In genomic region chr1:4213599-4213998, GRCh38 we compare ENCODE assay signal across 14 cellular contexts.
A peak's percentile ranks its signal among the peaks of the same experiment; 100 is the strongest.
DNase-seq lines count a peak whose midpoint lies in the region; ATAC-seq and TF ChIP-seq lines count a peak whose summit lies in the region.
"Had no signal": no experiment of that assay in that cellular context is flagged by ENCODE, and none has a peak within 500 bp of the region (broad histone marks: within the 10 kb centered on the region; RNA-seq: fewer than 3 reads in every experiment).

No MANE protein-coding gene starts in this region.

- H3K9me3 ChIP-seq in esophagus muscularis mucosa, result peaks cover 0 to 9% (median 0%) of the 10 kb centered on the region in 4 donors

- intact Hi-C loops in esophagus muscularis mucosa (cut with DNase I), result no loop called here

- no peaks in the 10 kb centered on the region for H3K4me1 Mint-ChIP-seq in activated CD8-positive, alpha-beta memory T cell treated with anti-CD3 and anti-CD28 coated beads, Interleukin-2, amount 10 ng/mL, durations not matched to agents 7 days and 5 days
- H3K4me1 Mint-ChIP-seq in nephron progenitor cell, result peaks cover 36% of the 10 kb centered on the region

- DNase-seq in activated CD8-positive, alpha-beta memory T cell treated with anti-CD3 and anti-CD28 coated beads, Interleukin-2, amount 10 ng/mL, durations not matched to agents 7 days and 5 days, result peak; percentile 31
- no peak for DNase-seq in activated CD8-positive, alpha-beta memory T cell treated with anti-CD3 and anti-CD28 coated beads, Interleukin-2, amount 50 U/mL, for 48 hours
- DNase-seq in esophagus muscularis mucosa (ENCODE audit: extremely low spot score) (peak; percentile 55), nephron progenitor cell (peak; percentile 9), cerebellar cortex (ENCODE audit: low spot score) (no peak), KBM-7 (no peak)
- no peak for DNase-seq in stimulated activated CD4-positive, alpha-beta T cell treated with anti-CD3 and anti-CD28 coated beads, Interleukin-4, amount 100 ng/mL, for 4 hours
- DNase-seq: 8988T, AML-193, DMS53, GF-D8, HCEC 1CT had no signal

- no peak for TF ChIP-seq EP300 in esophagus muscularis mucosa (IDR thresholded peaks at IDR 0.05)

- TF ChIP-seq CTCF in esophagus muscularis mucosa (IDR thresholded peaks at IDR 0.05) (no peak), nephron progenitor cell (IDR thresholded peaks at IDR 0.05) (no peak)

- no peak for ATAC-seq in activated CD8-positive, alpha-beta memory T cell treated with anti-CD3 and anti-CD28 coated beads, Interleukin-2, amount 10 ng/mL, durations not matched to agents 7 days and 5 days

- H3K36me3 Mint-ChIP-seq in activated CD8-positive, alpha-beta memory T cell treated with anti-CD3 and anti-CD28 coated beads, Interleukin-2, amount 10 ng/mL, durations not matched to agents 7 days and 5 days, result no peaks in the 10 kb centered on the region
- no peaks in the 10 kb centered on the region for H3K36me3 Mint-ChIP-seq in nephron progenitor cell (ENCODE audit: low read depth)

- CTCF ChIA-PET in activated CD8-positive, alpha-beta memory T cell treated with anti-CD3 and anti-CD28 coated beads, Interleukin-2, amount 10 ng/mL, durations not matched to agents 7 days and 5 days (lab: Charles Lee), result no interaction called here

- no peaks in the 10 kb centered on the region for H3K4me1 ChIP-seq in esophagus muscularis mucosa

- peaks cover 0 to 56% (median 0%) of the 10 kb centered on the region in 4 donors for H3K27me3 ChIP-seq in esophagus muscularis mucosa
- H3K27me3 ChIP-seq: BLaER1 had no signal

- no peaks in the 10 kb centered on the region for H3K9me3 Mint-ChIP-seq in activated CD8-positive, alpha-beta memory T cell treated with anti-CD3 and anti-CD28 coated beads, Interleukin-2, amount 10 ng/mL, durations not matched to agents 7 days and 5 days (ENCODE audit: low read depth)
- H3K9me3 Mint-ChIP-seq in nephron progenitor cell, result peaks cover 11% of the 10 kb centered on the region

- H3K27me3 Mint-ChIP-seq in activated CD8-positive, alpha-beta memory T cell treated with anti-CD3 and anti-CD28 coated beads, Interleukin-2, amount 10 ng/mL, durations not matched to agents 7 days and 5 days, result no peaks in the 10 kb centered on the region
- H3K27me3 Mint-ChIP-seq in nephron progenitor cell (ENCODE audit: low read depth, poor library complexity), result peaks cover 7% of the 10 kb centered on the region

- H3K4me3 Mint-ChIP-seq in activated CD8-positive, alpha-beta memory T cell treated with anti-CD3 and anti-CD28 coated beads, Interleukin-2, amount 10 ng/mL, durations not matched to agents 7 days and 5 days, result no peak overlapping the region
- H3K4me3 Mint-ChIP-seq in nephron progenitor cell, result peak overlapping the region; percentile 36

- no peak overlapping the region for H3K4me3 ChIP-seq in esophagus muscularis mucosa
- H3K4me3 ChIP-seq: BLaER1 had no signal

- no peak for TF ChIP-seq POLR2A in esophagus muscularis mucosa (IDR thresholded peaks at IDR 0.05; ENCODE audit: low read depth)

- no peak overlapping the region for H3K27ac ChIP-seq in esophagus muscularis mucosa (replicated peaks in 1 of 4)
- H3K27ac ChIP-seq: BLaER1, HL-60 had no signal

- in situ Hi-C loops in KBM-7 (cut with MboI; ENCODE audit: low pct_unique_long_range_greater_than_20kb, low sequenced_read_pairs), result no loop called here

- H3K27ac Mint-ChIP-seq in activated CD8-positive, alpha-beta memory T cell treated with anti-CD3 and anti-CD28 coated beads, Interleukin-2, amount 10 ng/mL, durations not matched to agents 7 days and 5 days, result no peak overlapping the region
- peak overlapping the region; percentile 25 for H3K27ac Mint-ChIP-seq in nephron progenitor cell

- WGBS in esophagus muscularis mucosa, result 52% methylated on average over 11 of the region's 11 CpGs

- H3K36me3 ChIP-seq in esophagus muscularis mucosa, result no peaks in the 10 kb centered on the region
- H3K36me3 ChIP-seq: BLaER1 had no signal

Comparison
In these comparisons a context has a peak if more than half of its experiments do, and no peak if none do; other contexts are left out.
1. DNase-seq: peak in activated CD8-positive, alpha-beta memory T cell treated with anti-CD3 and anti-CD28 coated beads, Interleukin-2, amount 10 ng/mL, durations not matched to agents 7 days and 5 days (single experiment), esophagus muscularis mucosa (single experiment) and nephron progenitor cell (single experiment); none in activated CD8-positive, alpha-beta memory T cell treated with anti-CD3 and anti-CD28 coated beads, Interleukin-2, amount 50 U/mL, for 48 hours (single experiment), cerebellar cortex (single experiment), KBM-7 (single experiment) and stimulated activated CD4-positive, alpha-beta T cell treated with anti-CD3 and anti-CD28 coated beads, Interleukin-4, amount 100 ng/mL, for 4 hours (0 of 2).